9 cellular contexts compared by ENCODE assay signal in genomic region chr2:29841386-29842004, GRCh38.
A peak's percentile ranks its signal among the peaks of the same experiment; 100 is the strongest.
DNase-seq lines count a peak whose midpoint lies in the region; ATAC-seq and TF ChIP-seq lines count a peak whose summit lies in the region.
"Had no signal": no experiment of that assay in that cellular context is flagged by ENCODE, and none has a peak within 500 bp of the region (broad histone marks: within the 10 kb centered on the region; RNA-seq: fewer than 3 reads in every experiment).

No MANE protein-coding gene starts in this region.

- no peak for TF ChIP-seq EP300 in gastroesophageal sphincter (IDR thresholded peaks at IDR 0.05)

- intact Hi-C loops in activated naive CD4-positive, alpha-beta T cell treated with anti-CD3 and anti-CD28 coated beads for 36 hours (cut with micrococcal nuclease): loop anchor here (1.0 to 10.0 kb wide), 4 partner anchors 231 to 883 kb away; no protein-coding TSS in a partner anchor

- peak; percentile 50 for ATAC-seq in gastroesophageal sphincter
- no peak for ATAC-seq in activated T-helper 17 cell treated with anti-CD3 and anti-CD28 coated beads, Interleukin-2, amount 50 U/mL, for 72 hours (replicated peaks)

- peaks cover 10% of the 10 kb centered on the region for H3K9me3 Mint-ChIP-seq in activated naive CD4-positive, alpha-beta T cell treated with anti-CD3 and anti-CD28 coated beads for 36 hours
- H3K9me3 Mint-ChIP-seq in activated CD4-positive, alpha-beta T cell treated with anti-CD3 and anti-CD28 coated beads, Interleukin-2, amount 10 ng/mL, durations not matched to agents 7 days and 5 days: peaks cover 2% of the 10 kb centered on the region
- H3K9me3 Mint-ChIP-seq in activated T-helper 17 cell treated with anti-CD3 and anti-CD28 coated beads, Interleukin-2, amount 50 U/mL, for 72 hours: peaks cover 14% of the 10 kb centered on the region

- H3K36me3 ChIP-seq in MG63 (no peaks in the 10 kb centered on the region), gastroesophageal sphincter (no peaks in the 10 kb centered on the region)

- H3K27me3 ChIP-seq in MG63 (no peaks in the 10 kb centered on the region), gastroesophageal sphincter (no peaks in the 10 kb centered on the region)

- no peak overlapping the region for H3K27ac Mint-ChIP-seq in activated naive CD4-positive, alpha-beta T cell treated with anti-CD3 and anti-CD28 coated beads for 36 hours
- no peak overlapping the region for H3K27ac Mint-ChIP-seq in activated CD4-positive, alpha-beta T cell treated with anti-CD3 and anti-CD28 coated beads, Interleukin-2, amount 10 ng/mL, durations not matched to agents 7 days and 5 days
- H3K27ac Mint-ChIP-seq in activated T-helper 17 cell treated with anti-CD3 and anti-CD28 coated beads, Interleukin-2, amount 50 U/mL, for 72 hours: no peak overlapping the region
- H3K27ac Mint-ChIP-seq: activated naive CD8-positive, alpha-beta T cell had no signal

- no peaks in the 10 kb centered on the region for H3K4me1 Mint-ChIP-seq in activated naive CD4-positive, alpha-beta T cell treated with anti-CD3 and anti-CD28 coated beads for 36 hours (ENCODE audit: low read depth)
- no peaks in the 10 kb centered on the region for H3K4me1 Mint-ChIP-seq in activated CD4-positive, alpha-beta T cell treated with anti-CD3 and anti-CD28 coated beads, Interleukin-2, amount 10 ng/mL, durations not matched to agents 7 days and 5 days
- no peaks in the 10 kb centered on the region for H3K4me1 Mint-ChIP-seq in activated T-helper 17 cell treated with anti-CD3 and anti-CD28 coated beads, Interleukin-2, amount 50 U/mL, for 72 hours

- peak; percentile 67 to 86 (median 76) for TF ChIP-seq CTCF in gastroesophageal sphincter (IDR thresholded peaks at IDR 0.05)

- peaks cover 0 to 4% (median 0%) of the 10 kb centered on the region in 3 donors for H3K4me1 ChIP-seq in gastroesophageal sphincter

- CTCF ChIA-PET in activated naive CD4-positive, alpha-beta T cell treated with anti-CD3 and anti-CD28 coated beads for 36 hours (lab: Charles Lee): interaction anchor here (1.1 kb wide), 2 partner anchors 9 to 22 kb away, joined by 3 to 4 read pairs; no protein-coding TSS in a partner anchor
- CTCF ChIA-PET in activated CD4-positive, alpha-beta T cell treated with anti-CD3 and anti-CD28 coated beads, Interleukin-2, amount 10 ng/mL, durations not matched to agents 7 days and 5 days (lab: Charles Lee): no interaction called here

- H3K27ac ChIP-seq in gastroesophageal sphincter: no peak overlapping the region

- no peak for TF ChIP-seq POLR2A in gastroesophageal sphincter (IDR thresholded peaks at IDR 0.05)

- no peaks in the 10 kb centered on the region for H3K9me3 ChIP-seq in MG63
- H3K9me3 ChIP-seq in gastroesophageal sphincter: peaks cover 0 to 17% (median 0%) of the 10 kb centered on the region in 3 donors

- H3K4me3 Mint-ChIP-seq in activated naive CD4-positive, alpha-beta T cell treated with anti-CD3 and anti-CD28 coated beads for 36 hours: no peak overlapping the region
- H3K4me3 Mint-ChIP-seq in activated CD4-positive, alpha-beta T cell treated with anti-CD3 and anti-CD28 coated beads, Interleukin-2, amount 10 ng/mL, durations not matched to agents 7 days and 5 days: no peak overlapping the region
- no peak overlapping the region for H3K4me3 Mint-ChIP-seq in activated T-helper 17 cell treated with anti-CD3 and anti-CD28 coated beads, Interleukin-2, amount 50 U/mL, for 72 hours
- H3K4me3 Mint-ChIP-seq: activated naive CD8-positive, alpha-beta T cell had no signal

- 22 to 56% methylated on average over 4 to 6 of the region's 6 CpGs for WGBS in gastroesophageal sphincter (ENCODE audit: low coverage in 1 of 2), 2 donors

- peak; percentile 40 for DNase-seq in activated naive CD4-positive, alpha-beta T cell treated with anti-CD3 and anti-CD28 coated beads for 36 hours
- DNase-seq in activated naive CD4-positive, alpha-beta T cell treated with anti-CD3 and anti-CD28 coated beads, Interleukin-2, amount 50 U/mL, for 16 hours: no peak
- DNase-seq in MG63 (peak; percentile 4), retina (peak; percentile 53), NK-92 (lab: John Stamatoyannopoulos, UW; ENCODE audit: unreplicated experiment) (no peak)
- DNase-seq in activated CD4-positive, alpha-beta T cell treated with anti-CD3 and anti-CD28 coated beads, Interleukin-2, amount 10 ng/mL, durations not matched to agents 7 days and 5 days: peak; percentile 21

- POLR2A ChIA-PET in activated CD4-positive, alpha-beta T cell treated with anti-CD3 and anti-CD28 coated beads, Interleukin-2, amount 10 ng/mL, durations not matched to agents 7 days and 5 days (lab: Charles Lee): no interaction called here

- H3K4me3 ChIP-seq in MG63 (no peak overlapping the region), gastroesophageal sphincter (no peak overlapping the region)

- H3K27me3 Mint-ChIP-seq in activated naive CD4-positive, alpha-beta T cell treated with anti-CD3 and anti-CD28 coated beads for 36 hours (ENCODE audit: low read depth): peaks cover 5% of the 10 kb centered on the region
- peaks cover 5% of the 10 kb centered on the region for H3K27me3 Mint-ChIP-seq in activated CD4-positive, alpha-beta T cell treated with anti-CD3 and anti-CD28 coated beads, Interleukin-2, amount 10 ng/mL, durations not matched to agents 7 days and 5 days
- H3K27me3 Mint-ChIP-seq in activated T-helper 17 cell treated with anti-CD3 and anti-CD28 coated beads, Interleukin-2, amount 50 U/mL, for 72 hours: peaks cover 42% of the 10 kb centered on the region

- H3K36me3 Mint-ChIP-seq in activated naive CD4-positive, alpha-beta T cell treated with anti-CD3 and anti-CD28 coated beads for 36 hours (ENCODE audit: low read depth): no peaks in the 10 kb centered on the region
- no peaks in the 10 kb centered on the region for H3K36me3 Mint-ChIP-seq in activated CD4-positive, alpha-beta T cell treated with anti-CD3 and anti-CD28 coated beads, Interleukin-2, amount 10 ng/mL, durations not matched to agents 7 days and 5 days (ENCODE audit: low read depth)
- no peaks in the 10 kb centered on the region for H3K36me3 Mint-ChIP-seq in activated T-helper 17 cell treated with anti-CD3 and anti-CD28 coated beads, Interleukin-2, amount 50 U/mL, for 72 hours (ENCODE audit: low read depth)
- H3K36me3 Mint-ChIP-seq: activated naive CD8-positive, alpha-beta T cell had no signal

Comparison
In these comparisons a context has a peak if more than half of its experiments do, and no peak if none do; other contexts are left out.
1. DNase-seq: peak in activated naive CD4-positive, alpha-beta T cell treated with anti-CD3 and anti-CD28 coated beads for 36 hours (single experiment), MG63 (single experiment), activated CD4-positive, alpha-beta T cell treated with anti-CD3 and anti-CD28 coated beads, Interleukin-2, amount 10 ng/mL, durations not matched to agents 7 days and 5 days (single experiment) and retina (single experiment); none in activated naive CD4-positive, alpha-beta T cell treated with anti-CD3 and anti-CD28 coated beads, Interleukin-2, amount 50 U/mL, for 16 hours (single experiment) and NK-92 (single experiment).